In genomic region chr12:63151898-63152700, GRCh38 we compare ENCODE assay signal across 1 cellular context.
TF ChIP-seq lines count a peak whose summit lies in the region.

No MANE protein-coding gene starts in this region.

TF ChIP-seq in GM23338, 12 proteins besides CTCF, POLR2A, EP300 and RAD21 (continued from another document):
- TF ChIP-seq, protein P1, sequence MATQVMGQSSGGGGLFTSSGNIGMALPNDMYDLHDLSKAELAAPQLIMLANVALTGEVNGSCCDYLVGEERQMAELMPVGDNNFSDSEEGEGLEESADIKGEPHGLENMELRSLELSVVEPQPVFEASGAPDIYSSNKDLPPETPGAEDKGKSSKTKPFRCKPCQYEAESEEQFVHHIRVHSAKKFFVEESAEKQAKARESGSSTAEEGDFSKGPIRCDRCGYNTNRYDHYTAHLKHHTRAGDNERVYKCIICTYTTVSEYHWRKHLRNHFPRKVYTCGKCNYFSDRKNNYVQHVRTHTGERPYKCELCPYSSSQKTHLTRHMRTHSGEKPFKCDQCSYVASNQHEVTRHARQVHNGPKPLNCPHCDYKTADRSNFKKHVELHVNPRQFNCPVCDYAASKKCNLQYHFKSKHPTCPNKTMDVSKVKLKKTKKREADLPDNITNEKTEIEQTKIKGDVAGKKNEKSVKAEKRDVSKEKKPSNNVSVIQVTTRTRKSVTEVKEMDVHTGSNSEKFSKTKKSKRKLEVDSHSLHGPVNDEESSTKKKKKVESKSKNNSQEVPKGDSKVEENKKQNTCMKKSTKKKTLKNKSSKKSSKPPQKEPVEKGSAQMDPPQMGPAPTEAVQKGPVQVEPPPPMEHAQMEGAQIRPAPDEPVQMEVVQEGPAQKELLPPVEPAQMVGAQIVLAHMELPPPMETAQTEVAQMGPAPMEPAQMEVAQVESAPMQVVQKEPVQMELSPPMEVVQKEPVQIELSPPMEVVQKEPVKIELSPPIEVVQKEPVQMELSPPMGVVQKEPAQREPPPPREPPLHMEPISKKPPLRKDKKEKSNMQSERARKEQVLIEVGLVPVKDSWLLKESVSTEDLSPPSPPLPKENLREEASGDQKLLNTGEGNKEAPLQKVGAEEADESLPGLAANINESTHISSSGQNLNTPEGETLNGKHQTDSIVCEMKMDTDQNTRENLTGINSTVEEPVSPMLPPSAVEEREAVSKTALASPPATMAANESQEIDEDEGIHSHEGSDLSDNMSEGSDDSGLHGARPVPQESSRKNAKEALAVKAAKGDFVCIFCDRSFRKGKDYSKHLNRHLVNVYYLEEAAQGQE (IDR thresholded peaks at IDR 0.05; ENCODE audit: unreplicated experiment): no peak
- TF ChIP-seq ZNF331 (CRISPR knock-in tag; IDR thresholded peaks at IDR 0.05; ENCODE audit: low read depth) (no peak), NANOG (IDR thresholded peaks at IDR 0.05; ENCODE audit: borderline replicate concordance) (no peak), EZH2phosphoT487 (IDR thresholded peaks at IDR 0.05; ENCODE audit: unreplicated experiment) (no peak), CREB1 (CRISPR knock-in tag; IDR thresholded peaks at IDR 0.05; ENCODE audit: low read depth) (no peak), JUNB (IDR thresholded peaks at IDR 0.05; ENCODE audit: unreplicated experiment) (no peak), POLR2AphosphoS5 (IDR thresholded peaks at IDR 0.05; ENCODE audit: low read depth) (no peak), STAT1 (IDR thresholded peaks at IDR 0.05; ENCODE audit: unreplicated experiment) (no peak), ETS1 (IDR thresholded peaks at IDR 0.05) (no peak), ZNF114 (CRISPR knock-in tag; IDR thresholded peaks at IDR 0.05) (no peak)
